22 cellular contexts compared by ENCODE assay signal in genomic region chr2:133331437-133331836, GRCh38.
DNase-seq lines count a peak whose midpoint lies in the region; ATAC-seq and TF ChIP-seq lines count a peak whose summit lies in the region.
"Had no signal": no experiment of that assay in that cellular context is flagged by ENCODE, and none has a peak within 500 bp of the region (broad histone marks: within the 10 kb centered on the region; RNA-seq: fewer than 3 reads in every experiment).

No MANE protein-coding gene starts in this region.

- peak; percentile 62 for TF ChIP-seq EP300 in neural cell (conservative IDR thresholded peaks at IDR 0.05; ENCODE audit: poor library complexity, severe bottlenecking)

- no peak overlapping the region for H3K27ac Mint-ChIP-seq in WTC11
- H3K27ac Mint-ChIP-seq: activated CD4-positive, alpha-beta memory T cell treated with anti-CD3 and anti-CD28 coated beads, Interleukin-2, amount 10 ng/mL, durations not matched to agents 7 days and 5 days; activated naive CD4-positive, alpha-beta T cell treated with anti-CD3 and anti-CD28 coated beads, Interleukin-2, amount 50 U/mL, for 24 hours; B cell; T-helper 1 cell treated with Interleukin-12 subunit alpha and Interleukin-12 subunit beta and Interleukin-4 antibody, amounts not matched to agents 30 μg/mL and 1 μg/mL, for 36 hours had no signal

- H3K4me3 ChIP-seq in HEK293 (ENCODE audit: low read depth, low read length): no peak overlapping the region
- H3K4me3 ChIP-seq in neural cell (ENCODE audit: low read length): no peak overlapping the region
- H3K4me3 ChIP-seq in heart left ventricle: no peak overlapping the region
- H3K4me3 ChIP-seq: ascending aorta, gastroesophageal sphincter, upper lobe of left lung had no signal

- CTCF ChIA-PET in HEK293 (lab: Yijun Ruan, JAX) (no interaction called here), WTC11 (lab: Charles Lee) (no interaction called here)

- no peak overlapping the region for H3K9ac ChIP-seq in neural cell (ENCODE audit: low read length)

- no peak for TF ChIP-seq RAD21 in neural cell (conservative IDR thresholded peaks at IDR 0.05)

- no peak for TF ChIP-seq POLR2A in heart left ventricle (IDR thresholded peaks at IDR 0.05)

- DNase-seq in NCI-H2029 treated with DMSO at 0.1 percent for 48 hours (lab: John Stamatoyannopoulos, UW) (peak; percentile 78), WTC11 (ENCODE audit: low spot score) (no peak), heart left ventricle (no peak)
- DNase-seq: activated CD4-positive, alpha-beta memory T cell treated with anti-CD3 and anti-CD28 coated beads, Interleukin-2, amount 10 ng/mL, durations not matched to agents 7 days and 5 days; activated T-cell treated with anti-CD3 and anti-CD28 coated beads, Interleukin-2, amount 50 U/mL, for 48 hours; Caco-2; HCEC 1CT; MV-4-11; NCI-H446; stimulated activated CD4-positive, alpha-beta T cell treated with anti-CD3 and anti-CD28 coated beads, Interleukin-4, amount 100 ng/mL, for 24 hours; upper lobe of left lung had no signal

- POLR2A ChIA-PET in HEK293 (lab: Yijun Ruan, JAX): no interaction called here
- POLR2A ChIA-PET in WTC11 (lab: Charles Lee): no interaction called here

- H3K79me2 ChIP-seq in neural cell (replicated peaks; ENCODE audit: insufficient read depth, low read length): no peaks in the 10 kb centered on the region

- no peaks in the 10 kb centered on the region for H3K36me3 ChIP-seq in HEK293 (ENCODE audit: control insufficient read depth in 2 of 2, insufficient read depth in 1 of 2, low read length in 2 of 2)
- H3K36me3 ChIP-seq in neural cell (ENCODE audit: insufficient read depth, low read length): no peaks in the 10 kb centered on the region
- no peaks in the 10 kb centered on the region for H3K36me3 ChIP-seq in heart left ventricle
- H3K36me3 ChIP-seq: ascending aorta, gastroesophageal sphincter, upper lobe of left lung had no signal

- H3K27me3 Mint-ChIP-seq in WTC11 (ENCODE audit: low read depth): no peaks in the 10 kb centered on the region
- H3K27me3 Mint-ChIP-seq: activated CD4-positive, alpha-beta memory T cell treated with anti-CD3 and anti-CD28 coated beads, Interleukin-2, amount 10 ng/mL, durations not matched to agents 7 days and 5 days; activated naive CD4-positive, alpha-beta T cell treated with anti-CD3 and anti-CD28 coated beads, Interleukin-2, amount 50 U/mL, for 24 hours had no signal

- no peak overlapping the region for H3K4me3 Mint-ChIP-seq in WTC11
- H3K4me3 Mint-ChIP-seq: activated CD4-positive, alpha-beta memory T cell treated with anti-CD3 and anti-CD28 coated beads, Interleukin-2, amount 10 ng/mL, durations not matched to agents 7 days and 5 days; activated naive CD4-positive, alpha-beta T cell treated with anti-CD3 and anti-CD28 coated beads, Interleukin-2, amount 50 U/mL, for 24 hours; B cell; T-helper 1 cell treated with Interleukin-12 subunit alpha and Interleukin-12 subunit beta and Interleukin-4 antibody, amounts not matched to agents 30 μg/mL and 1 μg/mL, for 36 hours had no signal

- intact Hi-C loops in heart left ventricle (cut with DNase I): no loop called here

- no peaks in the 10 kb centered on the region for H3K9me3 Mint-ChIP-seq in WTC11
- H3K9me3 Mint-ChIP-seq: activated CD4-positive, alpha-beta memory T cell treated with anti-CD3 and anti-CD28 coated beads, Interleukin-2, amount 10 ng/mL, durations not matched to agents 7 days and 5 days; activated naive CD4-positive, alpha-beta T cell treated with anti-CD3 and anti-CD28 coated beads, Interleukin-2, amount 50 U/mL, for 24 hours; T-helper 1 cell treated with Interleukin-12 subunit alpha and Interleukin-12 subunit beta and Interleukin-4 antibody, amounts not matched to agents 30 μg/mL and 1 μg/mL, for 36 hours had no signal

- no peak overlapping the region for H2AFZ ChIP-seq in neural cell (ENCODE audit: low read depth, low read length)

- H3K9me2 ChIP-seq in neural cell (ENCODE audit: insufficient read depth, low read length): no peaks in the 10 kb centered on the region

- H3K4me2 ChIP-seq in neural cell (ENCODE audit: low read length): no peak overlapping the region

- H3K27me3 ChIP-seq in neural cell (ENCODE audit: insufficient read depth, low read depth, low read length) (no peaks in the 10 kb centered on the region), heart left ventricle (no peaks in the 10 kb centered on the region)
- H3K27me3 ChIP-seq: ascending aorta, gastroesophageal sphincter, upper lobe of left lung had no signal

- no peaks in the 10 kb centered on the region for H4K20me1 ChIP-seq in neural cell (ENCODE audit: insufficient read depth)

- H3K9me3 ChIP-seq in HEK293 (ENCODE audit: control insufficient read depth, insufficient read depth, low read depth, low read length) (no peaks in the 10 kb centered on the region), neural cell (ENCODE audit: low read length) (no peaks in the 10 kb centered on the region), heart left ventricle (no peaks in the 10 kb centered on the region)
- H3K9me3 ChIP-seq: ascending aorta, Caco-2, gastroesophageal sphincter, upper lobe of left lung had no signal

- ATAC-seq in HG02870 (IDR thresholded peaks at IDR 0.05; ENCODE audit: unreplicated experiment) (no peak), WTC11 (no peak), heart left ventricle (no peak)
- ATAC-seq: gastroesophageal sphincter, left lobe of liver, Right ventricle myocardium inferior had no signal

- no peaks in the 10 kb centered on the region for H3F3A ChIP-seq in neural cell (ENCODE audit: insufficient read depth, low read length, poor library complexity, severe bottlenecking)

- peaks cover 32% of the 10 kb centered on the region for H3K4me1 Mint-ChIP-seq in WTC11
- H3K4me1 Mint-ChIP-seq: activated CD4-positive, alpha-beta memory T cell treated with anti-CD3 and anti-CD28 coated beads, Interleukin-2, amount 10 ng/mL, durations not matched to agents 7 days and 5 days; activated naive CD4-positive, alpha-beta T cell treated with anti-CD3 and anti-CD28 coated beads, Interleukin-2, amount 50 U/mL, for 24 hours; B cell had no signal

- H3K4me1 ChIP-seq in HEK293 (ENCODE audit: control insufficient read depth, insufficient read depth, low read length) (peaks cover 10% of the 10 kb centered on the region; the same call in 1 of the 2 replicates), heart left ventricle (no peaks in the 10 kb centered on the region)
- H3K4me1 ChIP-seq: ascending aorta, Caco-2, gastroesophageal sphincter, upper lobe of left lung had no signal

- WGBS in heart left ventricle, 4 donors: 74 to 86% (median 78%) methylated on average over 6 of the region's 6 CpGs

- H3K36me3 Mint-ChIP-seq in WTC11: no peaks in the 10 kb centered on the region
- H3K36me3 Mint-ChIP-seq: activated naive CD4-positive, alpha-beta T cell treated with anti-CD3 and anti-CD28 coated beads, Interleukin-2, amount 50 U/mL, for 24 hours had no signal

- TF ChIP-seq CTCF in HEK293 (tag by site-specific recombination; IDR thresholded peaks at IDR 0.05): no peak
- TF ChIP-seq CTCF in VCaP (conservative IDR thresholded peaks at IDR 0.05): no peak
- no peak for TF ChIP-seq CTCF in neural cell (IDR thresholded peaks at IDR 0.05; ENCODE audit: poor library complexity, severe bottlenecking)
- TF ChIP-seq CTCF in WTC11 (IDR thresholded peaks at IDR 0.05): no peak
- no peak for TF ChIP-seq CTCF in heart left ventricle (IDR thresholded peaks at IDR 0.05)

- H3K27ac ChIP-seq in HEK293 (ENCODE audit: extremely low read depth, low read depth, low read length) (no peak overlapping the region), VCaP (peak overlapping the region; percentile 46), neural cell (ENCODE audit: low read length) (peak overlapping the region; percentile 2), heart left ventricle (no peak overlapping the region)
- H3K27ac ChIP-seq: ascending aorta, gastroesophageal sphincter, upper lobe of left lung had no signal

TF ChIP-seq in HEK293, 187 proteins besides CTCF, POLR2A, EP300 and RAD21 (continues in another document):
- TF ChIP-seq ZNF600 (tag by site-specific recombination; IDR thresholded peaks at IDR 0.05): peak; percentile 61; the same call in 1 of the 2 replicates
- TF ChIP-seq SCRT1 (tag by site-specific recombination; IDR thresholded peaks at IDR 0.05; ENCODE audit: borderline replicate concordance): 0 out of 2 replicates have a peak, but pooled peaks have one; percentile 54

TF ChIP-seq in neural cell, 6 proteins besides CTCF, POLR2A, EP300 and RAD21 (continues in another document):
- TF ChIP-seq SMC3 (conservative IDR thresholded peaks at IDR 0.05; ENCODE audit: poor library complexity) (no peak), TAF1 (IDR thresholded peaks at IDR 0.05; ENCODE audit: low read depth) (no peak)

TF ChIP-seq in WTC11, 78 proteins besides CTCF, POLR2A, EP300 and RAD21:
- TF ChIP-seq HMGA2 (CRISPR knock-in tag; IDR thresholded peaks at IDR 0.05) (no peak), ZNF263 (CRISPR knock-in tag; IDR thresholded peaks at IDR 0.05; ENCODE audit: low read depth) (no peak)

Comparison
In these comparisons a context has a peak if more than half of its experiments do, and no peak if none do; other contexts are left out.
1. H3K27ac ChIP-seq: peak in VCaP (single experiment) and neural cell (single experiment); none in HEK293 (single experiment) and heart left ventricle (0 of 12).